In genomic region chr6:132907231-132907630, GRCh38 we compare ENCODE assay signal across 14 cellular contexts.
"Had no signal": no experiment of that assay in that cellular context is flagged by ENCODE, and none has a peak within 500 bp of the region (broad histone marks: within the 10 kb centered on the region; RNA-seq: fewer than 3 reads in every experiment).

No MANE protein-coding gene starts in this region.

- H3K4me1 ChIP-seq: gastroesophageal sphincter, heart right ventricle, right atrium auricular region, tibial nerve had no signal

- H3K9me3 ChIP-seq: gastroesophageal sphincter, heart right ventricle, right atrium auricular region, tibial nerve had no signal

- H3K27ac ChIP-seq: dorsolateral prefrontal cortex, gastroesophageal sphincter, heart right ventricle, right atrium auricular region, skin epidermis, tibial nerve had no signal

- H3K4me3 ChIP-seq: dorsolateral prefrontal cortex, gastroesophageal sphincter, heart right ventricle, right atrium auricular region, skin epidermis, tibial nerve had no signal

- ATAC-seq: gastroesophageal sphincter, heart right ventricle had no signal

- H3K36me3 ChIP-seq: gastroesophageal sphincter, heart right ventricle, right atrium auricular region, tibial nerve had no signal

- H3K27me3 ChIP-seq: gastroesophageal sphincter, right atrium auricular region, tibial nerve had no signal

- DNase-seq: activated CD4-positive, CD25-positive, alpha-beta regulatory T cell treated with anti-CD3 and anti-CD28 coated beads, Interleukin-2, amount 50 U/mL, for 72 hours; activated CD8-positive, alpha-beta memory T cell treated with anti-CD3 and anti-CD28 coated beads for 24 hours; activated CD8-positive, alpha-beta memory T cell treated with anti-CD3 and anti-CD28 coated beads, Interleukin-2, amount 50 U/mL, for 48 hours; activated gamma-delta T cell; activated T-cell treated with anti-CD3 and anti-CD28 coated beads, Interleukin-2, amount 50 U/mL, for 48 hours; dorsolateral prefrontal cortex; endodermal cell; erythroblast; heart right ventricle; immature natural killer cell had no signal
